In genomic region chr6:35033683-35034082, GRCh38 we compare ENCODE assay signal across 19 cellular contexts.
DNase-seq lines count a peak whose midpoint lies in the region; ATAC-seq and FAIRE-seq lines count a peak whose summit lies in the region.
"Had no signal": no experiment of that assay in that cellular context is flagged by ENCODE, and none has a peak within 500 bp of the region (broad histone marks: within the 10 kb centered on the region; RNA-seq: fewer than 3 reads in every experiment).

No MANE protein-coding gene starts in this region.

- H3K9me3 ChIP-seq in muscle layer of duodenum (ENCODE audit: control insufficient read depth in 1 of 2, low read length in 2 of 2) (no peaks in the 10 kb centered on the region), stomach smooth muscle (ENCODE audit: control insufficient read depth in 2 of 2, low read length in 2 of 2) (no peaks in the 10 kb centered on the region)

- H3K36me3 ChIP-seq in muscle layer of duodenum (ENCODE audit: control insufficient read depth in 1 of 2, insufficient read depth in 2 of 2, low read length in 2 of 2) (peaks cover 0 to 3% of the 10 kb centered on the region in 2 donors), stomach smooth muscle (ENCODE audit: control insufficient read depth in 2 of 2, insufficient read depth in 2 of 2, low read length in 2 of 2) (peaks cover 5 to 8% of the 10 kb centered on the region in 2 donors)

- H3K27ac ChIP-seq in muscle layer of duodenum (ENCODE audit: low read length) (peak overlapping the region; percentile 62), stomach smooth muscle (ENCODE audit: low read length) (peak overlapping the region; percentile 64)
- H3K27ac ChIP-seq: 22Rv1, RWPE1 had no signal

- H3K27me3 ChIP-seq in muscle layer of duodenum (ENCODE audit: low read depth, low read length) = no peaks in the 10 kb centered on the region
- H3K27me3 ChIP-seq in stomach smooth muscle (ENCODE audit: control insufficient read depth in 1 of 2, insufficient read depth in 2 of 2, low read length in 2 of 2) = no peaks in the 10 kb centered on the region

- H3K4me1 ChIP-seq in muscle layer of duodenum (ENCODE audit: control insufficient read depth in 1 of 2, insufficient read depth in 2 of 2, low read length in 2 of 2) = peaks cover 37 to 41% of the 10 kb centered on the region in 2 donors
- peaks cover 67% of the 10 kb centered on the region for H3K4me1 ChIP-seq in stomach smooth muscle (ENCODE audit: control insufficient read depth, insufficient read depth, low read length)

- no peak overlapping the region for H3K9ac ChIP-seq in stomach smooth muscle (ENCODE audit: low read length in 2 of 2)

- no peak for ATAC-seq in Right ventricle myocardium inferior
- ATAC-seq: GM23338, HepG2 had no signal

- H3K4me3 ChIP-seq in muscle layer of duodenum (ENCODE audit: low read depth in 1 of 2, low read length in 2 of 2) (no peak overlapping the region), stomach smooth muscle (ENCODE audit: low read length in 2 of 2) (no peak overlapping the region)
- H3K4me3 ChIP-seq: GM23338 had no signal

- intact Hi-C loops in cardiac septum (cut with DNase I) = no loop called here
- intact Hi-C loops in Right ventricle myocardium inferior (cut with DNase I) = no loop called here

- DNase-seq in cardiac septum (ENCODE audit: low spot score) (peak; percentile 44), Right ventricle myocardium inferior (ENCODE audit: missing footprints) (no peak), HPDE6-E6E7 (ENCODE audit: extremely low spot score) (no peak), RKO (ENCODE audit: low spot score) (no peak), 8988T (no peak), frontal cortex (ENCODE audit: low spot score in 2 of 2) (no peak)
- DNase-seq: CD8-positive, alpha-beta memory T cell; KG1; NCI-H1436 treated with DMSO at 0.1 percent for 48 hours; NCI-H2081; NCI-H510A; NCI-H774 had no signal

- no peak for FAIRE-seq in frontal cortex (lab: Jason Lieb, UNC)
- FAIRE-seq: GM12892 had no signal
